1 cellular context compared by ENCODE assay signal in the genomic region with DNA sequence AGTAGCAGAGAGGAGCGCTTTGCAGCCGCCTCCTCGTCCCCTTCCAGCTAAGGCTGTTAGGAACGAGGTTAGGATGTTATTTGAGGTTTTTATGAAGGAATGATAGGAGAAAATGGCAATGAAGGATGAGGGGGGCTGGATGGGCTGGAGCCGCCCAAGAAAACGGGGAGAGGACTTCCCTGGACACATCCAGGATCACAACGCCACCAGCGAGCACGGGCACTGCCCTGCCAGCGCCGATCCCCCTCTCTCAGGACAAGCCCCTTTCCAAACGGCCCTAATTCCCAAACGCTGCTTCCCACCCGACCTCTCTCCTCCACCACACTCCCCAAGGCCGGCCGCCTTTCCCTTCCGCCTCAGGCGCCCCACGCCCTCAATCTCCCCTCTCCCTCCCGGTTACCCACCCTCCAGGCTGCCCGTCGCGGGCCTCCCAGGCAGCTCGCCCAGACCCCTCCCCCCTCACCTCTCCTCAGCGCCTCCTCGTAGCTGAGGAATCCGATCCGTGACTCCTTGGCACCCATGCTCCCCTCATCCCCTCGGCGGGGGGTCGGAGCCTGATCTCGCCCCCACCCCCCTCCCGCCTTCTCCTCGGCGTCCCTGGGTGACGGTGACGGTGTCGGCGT.
TF ChIP-seq lines count a peak whose summit lies in the region.

No MANE protein-coding gene starts in this region.

TF ChIP-seq in HepG2, 621 proteins besides CTCF, POLR2A, EP300 and RAD21 (continued from another document):
- TF ChIP-seq ZNF318 (CRISPR knock-in tag; IDR thresholded peaks at IDR 0.05), result 0 out of 2 replicates have a peak, but pooled peaks have one; percentile 42
- 0 out of 2 replicates have a peak, but pooled peaks have one; percentile 83 for TF ChIP-seq ZNF570 (CRISPR knock-in tag; IDR thresholded peaks at IDR 0.05; ENCODE audit: borderline replicate concordance)
- TF ChIP-seq, protein P1, sequence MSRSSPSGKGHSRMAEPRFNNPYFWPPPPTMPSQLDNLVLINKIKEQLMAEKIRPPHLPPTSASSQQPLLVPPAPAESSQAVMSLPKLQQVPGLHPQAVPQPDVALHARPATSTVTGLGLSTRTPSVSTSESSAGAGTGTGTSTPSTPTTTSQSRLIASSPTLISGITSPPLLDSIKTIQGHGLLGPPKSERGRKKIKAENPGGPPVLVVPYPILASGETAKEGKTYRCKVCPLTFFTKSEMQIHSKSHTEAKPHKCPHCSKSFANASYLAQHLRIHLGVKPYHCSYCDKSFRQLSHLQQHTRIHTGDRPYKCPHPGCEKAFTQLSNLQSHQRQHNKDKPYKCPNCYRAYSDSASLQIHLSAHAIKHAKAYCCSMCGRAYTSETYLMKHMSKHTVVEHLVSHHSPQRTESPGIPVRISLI (CRISPR knock-in tag; IDR thresholded peaks at IDR 0.05; ENCODE audit: borderline replicate concordance), result 0 out of 2 replicates have a peak, but pooled peaks have one; percentile 28
- TF ChIP-seq NCOA5 (CRISPR knock-in tag; IDR thresholded peaks at IDR 0.05), result no peak
- TF ChIP-seq DR1 (CRISPR knock-in tag; IDR thresholded peaks at IDR 0.05), result no peak
- TF ChIP-seq, protein P2, sequence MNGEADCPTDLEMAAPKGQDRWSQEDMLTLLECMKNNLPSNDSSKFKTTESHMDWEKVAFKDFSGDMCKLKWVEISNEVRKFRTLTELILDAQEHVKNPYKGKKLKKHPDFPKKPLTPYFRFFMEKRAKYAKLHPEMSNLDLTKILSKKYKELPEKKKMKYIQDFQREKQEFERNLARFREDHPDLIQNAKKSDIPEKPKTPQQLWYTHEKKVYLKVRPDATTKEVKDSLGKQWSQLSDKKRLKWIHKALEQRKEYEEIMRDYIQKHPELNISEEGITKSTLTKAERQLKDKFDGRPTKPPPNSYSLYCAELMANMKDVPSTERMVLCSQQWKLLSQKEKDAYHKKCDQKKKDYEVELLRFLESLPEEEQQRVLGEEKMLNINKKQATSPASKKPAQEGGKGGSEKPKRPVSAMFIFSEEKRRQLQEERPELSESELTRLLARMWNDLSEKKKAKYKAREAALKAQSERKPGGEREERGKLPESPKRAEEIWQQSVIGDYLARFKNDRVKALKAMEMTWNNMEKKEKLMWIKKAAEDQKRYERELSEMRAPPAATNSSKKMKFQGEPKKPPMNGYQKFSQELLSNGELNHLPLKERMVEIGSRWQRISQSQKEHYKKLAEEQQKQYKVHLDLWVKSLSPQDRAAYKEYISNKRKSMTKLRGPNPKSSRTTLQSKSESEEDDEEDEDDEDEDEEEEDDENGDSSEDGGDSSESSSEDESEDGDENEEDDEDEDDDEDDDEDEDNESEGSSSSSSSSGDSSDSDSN (CRISPR knock-in tag; IDR thresholded peaks at IDR 0.05), result peak; percentile 44
- 0 out of 2 replicates have a peak, but pooled peaks have one; percentile 40 for TF ChIP-seq EED (CRISPR knock-in tag; IDR thresholded peaks at IDR 0.05)
- 0 out of 2 replicates have a peak, but pooled peaks have one; percentile 57 for TF ChIP-seq MTERF4 (CRISPR knock-in tag; IDR thresholded peaks at IDR 0.05)
- TF ChIP-seq KDM5A (IDR thresholded peaks at IDR 0.05; ENCODE audit: borderline replicate concordance, low read length), result peak; percentile 78; the same call in 1 of the 2 replicates
- TF ChIP-seq MEIS2 (CRISPR knock-in tag; IDR thresholded peaks at IDR 0.05), result 0 out of 2 replicates have a peak, but pooled peaks have one; percentile 38
- TF ChIP-seq, protein P3, sequence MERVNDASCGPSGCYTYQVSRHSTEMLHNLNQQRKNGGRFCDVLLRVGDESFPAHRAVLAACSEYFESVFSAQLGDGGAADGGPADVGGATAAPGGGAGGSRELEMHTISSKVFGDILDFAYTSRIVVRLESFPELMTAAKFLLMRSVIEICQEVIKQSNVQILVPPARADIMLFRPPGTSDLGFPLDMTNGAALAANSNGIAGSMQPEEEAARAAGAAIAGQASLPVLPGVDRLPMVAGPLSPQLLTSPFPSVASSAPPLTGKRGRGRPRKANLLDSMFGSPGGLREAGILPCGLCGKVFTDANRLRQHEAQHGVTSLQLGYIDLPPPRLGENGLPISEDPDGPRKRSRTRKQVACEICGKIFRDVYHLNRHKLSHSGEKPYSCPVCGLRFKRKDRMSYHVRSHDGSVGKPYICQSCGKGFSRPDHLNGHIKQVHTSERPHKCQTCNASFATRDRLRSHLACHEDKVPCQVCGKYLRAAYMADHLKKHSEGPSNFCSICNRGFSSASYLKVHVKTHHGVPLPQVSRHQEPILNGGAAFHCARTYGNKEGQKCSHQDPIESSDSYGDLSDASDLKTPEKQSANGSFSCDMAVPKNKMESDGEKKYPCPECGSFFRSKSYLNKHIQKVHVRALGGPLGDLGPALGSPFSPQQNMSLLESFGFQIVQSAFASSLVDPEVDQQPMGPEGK (CRISPR knock-in tag; IDR thresholded peaks at IDR 0.05), result peak; percentile 83; the same call in 1 of the 2 replicates
- TF ChIP-seq NFKB2 (CRISPR knock-in tag; IDR thresholded peaks at IDR 0.05; ENCODE audit: borderline replicate concordance), result peak; percentile 74; the same call in 1 of the 2 replicates
- TF ChIP-seq MEIS1 (CRISPR knock-in tag; IDR thresholded peaks at IDR 0.05; ENCODE audit: borderline replicate concordance), result 0 out of 2 replicates have a peak, but pooled peaks have one; percentile 61
- TF ChIP-seq RARA (CRISPR knock-in tag; IDR thresholded peaks at IDR 0.05), result 0 out of 2 replicates have a peak, but pooled peaks have one; percentile 30
- TF ChIP-seq ZEB1 (IDR thresholded peaks at IDR 0.05; ENCODE audit: insufficient replicate concordance, low read depth), result no peak
- TF ChIP-seq, protein P4, sequence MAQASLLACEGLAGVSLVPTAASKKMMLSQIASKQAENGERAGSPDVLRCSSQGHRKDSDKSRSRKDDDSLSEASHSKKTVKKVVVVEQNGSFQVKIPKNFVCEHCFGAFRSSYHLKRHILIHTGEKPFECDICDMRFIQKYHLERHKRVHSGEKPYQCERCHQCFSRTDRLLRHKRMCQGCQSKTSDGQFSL (CRISPR knock-in tag; IDR thresholded peaks at IDR 0.05), result 0 out of 2 replicates have a peak, but pooled peaks have one; percentile 69
- TF ChIP-seq ZSCAN22 (CRISPR knock-in tag; IDR thresholded peaks at IDR 0.05), result 0 out of 2 replicates have a peak, but pooled peaks have one; percentile 39
- 0 out of 2 replicates have a peak, but pooled peaks have one; percentile 73 for TF ChIP-seq ATF5 (CRISPR knock-in tag; IDR thresholded peaks at IDR 0.05; ENCODE audit: low read depth)
- TF ChIP-seq ZNF280B (CRISPR knock-in tag; IDR thresholded peaks at IDR 0.05; ENCODE audit: borderline replicate concordance), result 0 out of 2 replicates have a peak, but pooled peaks have one; percentile 32
- peak; percentile 42 for TF ChIP-seq ZNF777 (CRISPR knock-in tag; IDR thresholded peaks at IDR 0.05)
TF ChIP-seq in HepG2: peak in this region for 99.
